In genomic region chr18:32308493-32309120, GRCh38 we compare ENCODE assay signal across 10 cellular contexts.
DNase-seq lines count a peak whose midpoint lies in the region; ATAC-seq and TF ChIP-seq lines count a peak whose summit lies in the region.
"Had no signal": no experiment of that assay in that cellular context is flagged by ENCODE, and none has a peak within 500 bp of the region (broad histone marks: within the 10 kb centered on the region; RNA-seq: fewer than 3 reads in every experiment).

No MANE protein-coding gene starts in this region.

- no peaks in the 10 kb centered on the region for H4K20me1 ChIP-seq in osteoblast (ENCODE audit: insufficient read depth, low read length)
- H4K20me1 ChIP-seq in GM23338 (replicated peaks; ENCODE audit: insufficient read depth), result no peaks in the 10 kb centered on the region; the same call in 1 of the 2 replicates

- H3K4me3 Mint-ChIP-seq in GM23338, result no peak overlapping the region

- 0 out of 2 replicates have a peak, but pooled peaks cover 3% of the 10 kb centered on the region for H3K9me2 ChIP-seq in GM23338 (ENCODE audit: insufficient read depth)

- H3K27ac ChIP-seq in osteoblast (ENCODE audit: low read depth, low read length), result peak overlapping the region; percentile 32
- H3K27ac ChIP-seq in thyroid gland, result no peak overlapping the region
- no peak overlapping the region for H3K27ac ChIP-seq in GM23338 (ENCODE audit: low read depth)
- H3K27ac ChIP-seq: upper lobe of left lung had no signal

- WGBS in thyroid gland, 2 donors, result 73 to 79% methylated on average over 3 of the region's 3 CpGs

- no peak for ATAC-seq in GM18498 (IDR thresholded peaks at IDR 0.05; ENCODE audit: unreplicated experiment)
- no peak for ATAC-seq in GM23338

- no peak overlapping the region for H2AFZ ChIP-seq in osteoblast (ENCODE audit: low read length)
- H2AFZ ChIP-seq in GM23338, result no peak overlapping the region

- H3K4me2 ChIP-seq in osteoblast (ENCODE audit: insufficient read depth, low read length) (peak overlapping the region; percentile 37), GM23338 (no peak overlapping the region)

- H3K27ac Mint-ChIP-seq in GM23338, result no peak overlapping the region

- TF ChIP-seq POLR2A in thyroid gland (IDR thresholded peaks at IDR 0.05), result no peak

- H3K79me2 ChIP-seq in osteoblast (ENCODE audit: insufficient read depth, low read length), result no peaks in the 10 kb centered on the region
- no peaks in the 10 kb centered on the region for H3K79me2 ChIP-seq in GM23338 (replicated peaks; ENCODE audit: insufficient read depth)

- no peak overlapping the region for H3K4me3 ChIP-seq in osteoblast (ENCODE audit: insufficient read depth, low read length)
- H3K4me3 ChIP-seq in thyroid gland (replicated peaks in 1 of 3), result no peak overlapping the region
- no peak overlapping the region for H3K4me3 ChIP-seq in GM23338
- H3K4me3 ChIP-seq: upper lobe of left lung had no signal

- no peaks in the 10 kb centered on the region for H3K36me3 ChIP-seq in osteoblast (ENCODE audit: insufficient read depth, low read length)
- H3K36me3 ChIP-seq in thyroid gland, result no peaks in the 10 kb centered on the region
- no peaks in the 10 kb centered on the region for H3K36me3 ChIP-seq in GM23338 (ENCODE audit: insufficient read depth)
- H3K36me3 ChIP-seq: upper lobe of left lung had no signal

- intact Hi-C loops in thyroid gland (cut with DNase I), result no loop called here

- no peaks in the 10 kb centered on the region for H3K27me3 Mint-ChIP-seq in GM23338 (ENCODE audit: insufficient read depth, low read depth, poor library complexity)

- no peaks in the 10 kb centered on the region for H3K9me3 Mint-ChIP-seq in GM23338

- H3K36me3 Mint-ChIP-seq in GM23338 (ENCODE audit: low read depth), result no peaks in the 10 kb centered on the region

- peak; percentile 6 for DNase-seq in DMS 273 treated with DMSO at 0.1 percent for 48 hours (lab: John Stamatoyannopoulos, UW)
- peak; percentile 70 for DNase-seq in RKO (ENCODE audit: low spot score)
- DNase-seq in fibroblast of peridontal ligament (ENCODE audit: extremely low read depth), result peak; percentile 78
- DNase-seq in osteoblast (ENCODE audit: insufficient read length, low spot score, missing footprints), result peak; percentile 92
- DNase-seq in thyroid gland, result no peak
- no peak for DNase-seq in putamen (ENCODE audit: low spot score)
- DNase-seq in GM23338 (ENCODE audit: low spot score), result no peak
- DNase-seq: activated CD8-positive, alpha-beta memory T cell treated with anti-CD3 and anti-CD28 coated beads, Interleukin-2, amount 50 U/mL, for 4 hours; upper lobe of left lung had no signal

- H3K9me3 ChIP-seq in osteoblast (ENCODE audit: low read depth, low read length), result no peaks in the 10 kb centered on the region
- no peaks in the 10 kb centered on the region for H3K9me3 ChIP-seq in thyroid gland
- H3K9me3 ChIP-seq: upper lobe of left lung had no signal

- no peaks in the 10 kb centered on the region for H3F3A ChIP-seq in GM23338 (replicated peaks; ENCODE audit: low read depth)

- H3K4me1 ChIP-seq in osteoblast (ENCODE audit: insufficient read depth, low read length), result peaks cover 6% of the 10 kb centered on the region
- peaks cover 0 to 4% of the 10 kb centered on the region in 2 donors for H3K4me1 ChIP-seq in thyroid gland
- no peaks in the 10 kb centered on the region for H3K4me1 ChIP-seq in GM23338 (ENCODE audit: insufficient read depth)
- H3K4me1 ChIP-seq: upper lobe of left lung had no signal

- H3K27me3 ChIP-seq in osteoblast (ENCODE audit: insufficient read depth, low read length) (no peaks in the 10 kb centered on the region), thyroid gland (no peaks in the 10 kb centered on the region), GM23338 (ENCODE audit: insufficient read depth) (no peaks in the 10 kb centered on the region)
- H3K27me3 ChIP-seq: upper lobe of left lung had no signal

- no peaks in the 10 kb centered on the region for H3K4me1 Mint-ChIP-seq in GM23338

- no peak for TF ChIP-seq CTCF in osteoblast (IDR thresholded peaks at IDR 0.05; ENCODE audit: extremely low read depth, low read depth, low read length)
- TF ChIP-seq CTCF in thyroid gland (IDR thresholded peaks at IDR 0.05), result no peak
- TF ChIP-seq CTCF in GM23338 (conservative IDR thresholded peaks at IDR 0.05; ENCODE audit: low read depth in 2 of 2), result no peak

TF ChIP-seq in GM23338, 12 proteins besides CTCF, POLR2A, EP300 and RAD21:
- TF ChIP-seq NANOG (IDR thresholded peaks at IDR 0.05; ENCODE audit: borderline replicate concordance), result no peak
- TF ChIP-seq POLR2AphosphoS5 (IDR thresholded peaks at IDR 0.05; ENCODE audit: low read depth), result no peak

Comparison
In these comparisons a context has a peak if more than half of its experiments do, and no peak if none do; other contexts are left out.
1. DNase-seq: peak in DMS 273 treated with DMSO at 0.1 percent for 48 hours (single experiment), RKO (single experiment), fibroblast of peridontal ligament (single experiment) and osteoblast (single experiment); none in thyroid gland (0 of 2), putamen (single experiment) and GM23338 (single experiment).